In genomic region chr10:35462491-35462934, GRCh38 we compare ENCODE assay signal across 9 cellular contexts.
DNase-seq lines count a peak whose midpoint lies in the region; ATAC-seq and TF ChIP-seq lines count a peak whose summit lies in the region.
"Had no signal": no experiment of that assay in that cellular context is flagged by ENCODE, and none has a peak within 500 bp of the region (broad histone marks: within the 10 kb centered on the region; RNA-seq: fewer than 3 reads in every experiment).

No MANE protein-coding gene starts in this region.

- no peaks in the 10 kb centered on the region for H3K36me3 ChIP-seq in DND-41 (ENCODE audit: insufficient read depth, low read length)

- no peak overlapping the region for H3K4me2 ChIP-seq in DND-41 (ENCODE audit: insufficient read depth, low read length)

- intact Hi-C loops in left cardiac atrium (cut with DNase I): no loop called here

- peaks cover 5% of the 10 kb centered on the region; the same call in 1 of the 2 replicates for H3K4me1 ChIP-seq in DND-41 (ENCODE audit: insufficient read depth, low read length)

- no peaks in the 10 kb centered on the region for H3K27me3 ChIP-seq in DND-41 (ENCODE audit: insufficient read depth, low read length, poor library complexity)

- no peaks in the 10 kb centered on the region for H3K9me3 ChIP-seq in DND-41 (ENCODE audit: insufficient read depth, low read length, severe bottlenecking)

- ATAC-seq in DND-41 (ENCODE audit: insufficient read depth, low read depth): peak; percentile 46; the same call in 2 of the 3 replicates
- ATAC-seq in GM21515 (IDR thresholded peaks at IDR 0.05; ENCODE audit: unreplicated experiment): peak; percentile 82
- ATAC-seq in HG03565 (IDR thresholded peaks at IDR 0.05; ENCODE audit: unreplicated experiment): peak; percentile 76
- peak; percentile 30 to 31 for ATAC-seq in left cardiac atrium

- no peak overlapping the region for H3K27ac ChIP-seq in DND-41 (ENCODE audit: low read length)

- peaks cover 99% of the 10 kb centered on the region for H3K79me2 ChIP-seq in DND-41 (ENCODE audit: insufficient read depth, low read length)

- no peak overlapping the region for H3K4me3 ChIP-seq in DND-41 (ENCODE audit: low read depth in 1 of 2, low read length in 2 of 2)

- TF ChIP-seq POLR2A in erythroblast (IDR thresholded peaks at IDR 0.05; ENCODE audit: low read length): no peak

- in situ Hi-C loops in ACHN (cut with HindIII; ENCODE audit: low pct_ligation_motif_present, low pct_unique_long_range_greater_than_20kb, low sequenced_read_pairs): no loop called here

- H2AFZ ChIP-seq in DND-41 (ENCODE audit: low read depth, low read length): no peak overlapping the region

- no peak for TF ChIP-seq CTCF in DND-41 (IDR thresholded peaks at IDR 0.05; ENCODE audit: borderline replicate concordance, extremely low read depth, low read length, poor library complexity, severe bottlenecking)

- H4K20me1 ChIP-seq in DND-41 (ENCODE audit: insufficient read depth, low read length): peaks cover 80% of the 10 kb centered on the region

- DNase-seq in DND-41 (no peak), left cardiac atrium (no peak), ACHN (no peak), erythroblast (lab: John Stamatoyannopoulos, UW) (no peak), DMS153 (lab: John Stamatoyannopoulos, UW) (no peak)
- no peak for DNase-seq in effector CD8-positive, alpha-beta T cell (lab: John Stamatoyannopoulos, UW)
- DNase-seq: activated B cell treated with CpG ODN at 0.5 μM for 24 hours had no signal

- H3K9ac ChIP-seq in DND-41 (ENCODE audit: low read depth, low read length): no peak overlapping the region

Comparison
In these comparisons a context has a peak if more than half of its experiments do, and no peak if none do; other contexts are left out.
1. ATAC-seq: peak in every context shown above with its lines; median percentile 82 in GM21515; 76 in HG03565; 46 in DND-41; 30 in left cardiac atrium.